In genomic region chr1:156421062-156421938, GRCh38 we compare ENCODE assay signal across 1 cellular context.
TF ChIP-seq lines count a peak whose summit lies in the region.

No MANE protein-coding gene starts in this region.

TF ChIP-seq in K562, 482 proteins besides CTCF, POLR2A, EP300 and RAD21 (continued from another document and continues in another):
- TF ChIP-seq ZMIZ1 (IDR thresholded peaks at IDR 0.05; ENCODE audit: low read depth in 2 of 2, low read length in 2 of 2), result no peak
- TF ChIP-seq ZNF311 (CRISPR knock-in tag; IDR thresholded peaks at IDR 0.05), result no peak
- TF ChIP-seq FOXA3 (CRISPR knock-in tag; conservative IDR thresholded peaks at IDR 0.05 in 1 of 2, IDR thresholded peaks at IDR 0.05 in 1 of 2), result peak in 1 of 2 experiments; percentile 80; a peak in 2 of 4 replicates
- TF ChIP-seq C11orf30 (IDR thresholded peaks at IDR 0.05; ENCODE audit: low read depth), result no peak
- no peak for TF ChIP-seq SMARCB1 (IDR thresholded peaks at IDR 0.05; ENCODE audit: insufficient read length, low read depth)
- TF ChIP-seq SRF (CRISPR knock-in tag; IDR thresholded peaks at IDR 0.05), result 0 out of 4 replicates have a peak, but pooled peaks of 1 of the 2 experiments have one; percentile 22
- no peak for TF ChIP-seq PCBP2 (IDR thresholded peaks at IDR 0.05; ENCODE audit: low read depth, low read length, poor library complexity, severe bottlenecking)
- TF ChIP-seq EP400 (IDR thresholded peaks at IDR 0.05), result no peak
- TF ChIP-seq ZHX1 (conservative IDR thresholded peaks at IDR 0.05; ENCODE audit: low read length), result no peak
- no peak for TF ChIP-seq MTA1 (IDR thresholded peaks at IDR 0.05; ENCODE audit: borderline replicate concordance)
- peak; percentile 96 for TF ChIP-seq POLR2G (IDR thresholded peaks at IDR 0.05; ENCODE audit: low read depth, low read length)
- no peak for TF ChIP-seq NFE2L1 (tag; IDR thresholded peaks at IDR 0.05; ENCODE audit: borderline replicate concordance, low read depth)
- TF ChIP-seq RHOXF2B (CRISPR knock-in tag; conservative IDR thresholded peaks at IDR 0.05), result no peak
- 0 out of 2 replicates have a peak, but pooled peaks have one; percentile 23 for TF ChIP-seq SMARCA4 (IDR thresholded peaks at IDR 0.05)
- no peak for TF ChIP-seq EHMT2 (IDR thresholded peaks at IDR 0.05)
- no peak for TF ChIP-seq NCOA6 (IDR thresholded peaks at IDR 0.05)
- TF ChIP-seq, protein P1, sequence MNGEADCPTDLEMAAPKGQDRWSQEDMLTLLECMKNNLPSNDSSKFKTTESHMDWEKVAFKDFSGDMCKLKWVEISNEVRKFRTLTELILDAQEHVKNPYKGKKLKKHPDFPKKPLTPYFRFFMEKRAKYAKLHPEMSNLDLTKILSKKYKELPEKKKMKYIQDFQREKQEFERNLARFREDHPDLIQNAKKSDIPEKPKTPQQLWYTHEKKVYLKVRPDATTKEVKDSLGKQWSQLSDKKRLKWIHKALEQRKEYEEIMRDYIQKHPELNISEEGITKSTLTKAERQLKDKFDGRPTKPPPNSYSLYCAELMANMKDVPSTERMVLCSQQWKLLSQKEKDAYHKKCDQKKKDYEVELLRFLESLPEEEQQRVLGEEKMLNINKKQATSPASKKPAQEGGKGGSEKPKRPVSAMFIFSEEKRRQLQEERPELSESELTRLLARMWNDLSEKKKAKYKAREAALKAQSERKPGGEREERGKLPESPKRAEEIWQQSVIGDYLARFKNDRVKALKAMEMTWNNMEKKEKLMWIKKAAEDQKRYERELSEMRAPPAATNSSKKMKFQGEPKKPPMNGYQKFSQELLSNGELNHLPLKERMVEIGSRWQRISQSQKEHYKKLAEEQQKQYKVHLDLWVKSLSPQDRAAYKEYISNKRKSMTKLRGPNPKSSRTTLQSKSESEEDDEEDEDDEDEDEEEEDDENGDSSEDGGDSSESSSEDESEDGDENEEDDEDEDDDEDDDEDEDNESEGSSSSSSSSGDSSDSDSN (IDR thresholded peaks at IDR 0.05; ENCODE audit: borderline replicate concordance in 1 of 2, low read depth in 2 of 2, low read length in 2 of 2), result 0 out of 4 replicates have a peak, but pooled peaks have one; percentile 35 to 70
- TF ChIP-seq MTA3 (IDR thresholded peaks at IDR 0.05; ENCODE audit: borderline replicate concordance), result peak; percentile 77; the same call in 1 of the 2 replicates
- TF ChIP-seq HSF4 (CRISPR knock-in tag; IDR thresholded peaks at IDR 0.05; ENCODE audit: borderline replicate concordance), result no peak
- TF ChIP-seq TSHZ1 (CRISPR knock-in tag; IDR thresholded peaks at IDR 0.05), result no peak
- peak; percentile 59 for TF ChIP-seq VEZF1 (CRISPR knock-in tag; IDR thresholded peaks at IDR 0.05)
- peak; percentile 23 for TF ChIP-seq TAF1 (IDR thresholded peaks at IDR 0.05; ENCODE audit: control insufficient read depth, extremely low read depth, insufficient read depth, low read length, severe bottlenecking)
- no peak for TF ChIP-seq MED1 (CRISPR knock-in tag; IDR thresholded peaks at IDR 0.05; ENCODE audit: borderline replicate concordance)
- TF ChIP-seq BRF2 (IDR thresholded peaks at IDR 0.05; ENCODE audit: borderline replicate concordance, insufficient read depth, insufficient read length), result no peak
- TF ChIP-seq, protein P2, sequence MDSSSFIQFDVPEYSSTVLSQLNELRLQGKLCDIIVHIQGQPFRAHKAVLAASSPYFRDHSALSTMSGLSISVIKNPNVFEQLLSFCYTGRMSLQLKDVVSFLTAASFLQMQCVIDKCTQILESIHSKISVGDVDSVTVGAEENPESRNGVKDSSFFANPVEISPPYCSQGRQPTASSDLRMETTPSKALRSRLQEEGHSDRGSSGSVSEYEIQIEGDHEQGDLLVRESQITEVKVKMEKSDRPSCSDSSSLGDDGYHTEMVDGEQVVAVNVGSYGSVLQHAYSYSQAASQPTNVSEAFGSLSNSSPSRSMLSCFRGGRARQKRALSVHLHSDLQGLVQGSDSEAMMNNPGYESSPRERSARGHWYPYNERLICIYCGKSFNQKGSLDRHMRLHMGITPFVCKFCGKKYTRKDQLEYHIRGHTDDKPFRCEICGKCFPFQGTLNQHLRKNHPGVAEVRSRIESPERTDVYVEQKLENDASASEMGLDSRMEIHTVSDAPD (CRISPR knock-in tag; IDR thresholded peaks at IDR 0.05), result no peak
- peak; percentile 88 for TF ChIP-seq FOXP1 (CRISPR knock-in tag; IDR thresholded peaks at IDR 0.05)
- no peak for TF ChIP-seq TCF7L2 (IDR thresholded peaks at IDR 0.05; ENCODE audit: low read depth, low read length)
- no peak for TF ChIP-seq POLR2AphosphoS5 (IDR thresholded peaks at IDR 0.05; ENCODE audit: control insufficient read depth, insufficient read depth, low read depth, low read length)
- peak; percentile 87 for TF ChIP-seq ZNF740 (CRISPR knock-in tag; IDR thresholded peaks at IDR 0.05)
- no peak for TF ChIP-seq ZNF740 (tag; IDR thresholded peaks at IDR 0.05)
- TF ChIP-seq NFATC3 (IDR thresholded peaks at IDR 0.05), result peak; percentile 95
- peak; percentile 66 for TF ChIP-seq ZBTB12 (CRISPR knock-in tag; IDR thresholded peaks at IDR 0.05)
- TF ChIP-seq, protein P3, sequence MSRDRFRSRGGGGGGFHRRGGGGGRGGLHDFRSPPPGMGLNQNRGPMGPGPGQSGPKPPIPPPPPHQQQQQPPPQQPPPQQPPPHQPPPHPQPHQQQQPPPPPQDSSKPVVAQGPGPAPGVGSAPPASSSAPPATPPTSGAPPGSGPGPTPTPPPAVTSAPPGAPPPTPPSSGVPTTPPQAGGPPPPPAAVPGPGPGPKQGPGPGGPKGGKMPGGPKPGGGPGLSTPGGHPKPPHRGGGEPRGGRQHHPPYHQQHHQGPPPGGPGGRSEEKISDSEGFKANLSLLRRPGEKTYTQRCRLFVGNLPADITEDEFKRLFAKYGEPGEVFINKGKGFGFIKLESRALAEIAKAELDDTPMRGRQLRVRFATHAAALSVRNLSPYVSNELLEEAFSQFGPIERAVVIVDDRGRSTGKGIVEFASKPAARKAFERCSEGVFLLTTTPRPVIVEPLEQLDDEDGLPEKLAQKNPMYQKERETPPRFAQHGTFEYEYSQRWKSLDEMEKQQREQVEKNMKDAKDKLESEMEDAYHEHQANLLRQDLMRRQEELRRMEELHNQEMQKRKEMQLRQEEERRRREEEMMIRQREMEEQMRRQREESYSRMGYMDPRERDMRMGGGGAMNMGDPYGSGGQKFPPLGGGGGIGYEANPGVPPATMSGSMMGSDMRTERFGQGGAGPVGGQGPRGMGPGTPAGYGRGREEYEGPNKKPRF (IDR thresholded peaks at IDR 0.05; ENCODE audit: low read depth, low read length), result no peak
- TF ChIP-seq ASH1L (IDR thresholded peaks at IDR 0.05; ENCODE audit: borderline replicate concordance, low read depth, partially characterized antibody), result no peak
